18 cellular contexts compared by ENCODE assay signal in genomic region chr2:120460511-120460910, GRCh38.
DNase-seq lines count a peak whose midpoint lies in the region; ATAC-seq and TF ChIP-seq lines count a peak whose summit lies in the region.
"Had no signal": no experiment of that assay in that cellular context is flagged by ENCODE, and none has a peak within 500 bp of the region (broad histone marks: within the 10 kb centered on the region; RNA-seq: fewer than 3 reads in every experiment).

No MANE protein-coding gene starts in this region.

- no peak overlapping the region for H3K4me3 Mint-ChIP-seq in chondrocyte (ENCODE audit: unreplicated experiment)
- H3K4me3 Mint-ChIP-seq in nephron progenitor cell, result no peak overlapping the region
- H3K4me3 Mint-ChIP-seq: CD4-positive, alpha-beta memory T cell had no signal

- peaks cover 30% of the 10 kb centered on the region for H3K9me3 Mint-ChIP-seq in chondrocyte (ENCODE audit: low read depth)
- H3K9me3 Mint-ChIP-seq in nephron progenitor cell, result peaks cover 32% of the 10 kb centered on the region

- H4K20me1 ChIP-seq in osteoblast (ENCODE audit: insufficient read depth, low read length), result no peaks in the 10 kb centered on the region

- WGBS in spleen, 5 donors, result 88 to 92% (median 90%) methylated on average over 8 of the region's 8 CpGs
- WGBS in tibial nerve, 2 donors, result 90 to 91% methylated on average over 8 of the region's 8 CpGs

- TF ChIP-seq CTCF in chondrocyte (IDR thresholded peaks at IDR 0.05), result no peak
- TF ChIP-seq CTCF in lower lobe of right lung (IDR thresholded peaks at IDR 0.05), result no peak
- TF ChIP-seq CTCF in spleen (IDR thresholded peaks at IDR 0.05 in 8 of 11, conservative IDR thresholded peaks at IDR 0.05 in 3 of 11), result no peak
- TF ChIP-seq CTCF in upper lobe of right lung (IDR thresholded peaks at IDR 0.05), result no peak
- TF ChIP-seq CTCF in nephron progenitor cell (IDR thresholded peaks at IDR 0.05), result no peak
- TF ChIP-seq CTCF in osteoblast (IDR thresholded peaks at IDR 0.05; ENCODE audit: extremely low read depth, low read depth, low read length), result no peak
- no peak for TF ChIP-seq CTCF in tibial nerve (IDR thresholded peaks at IDR 0.05)

- no peaks in the 10 kb centered on the region for H3K27me3 ChIP-seq in lower lobe of right lung (ENCODE audit: low read depth)
- H3K27me3 ChIP-seq in spleen (replicated peaks in 1 of 7), result peaks cover 0 to 34% (median 0%) of the 10 kb centered on the region in 7 donors
- no peaks in the 10 kb centered on the region for H3K27me3 ChIP-seq in upper lobe of right lung
- no peaks in the 10 kb centered on the region for H3K27me3 ChIP-seq in osteoblast (ENCODE audit: insufficient read depth, low read length)
- peaks cover 0 to 4% of the 10 kb centered on the region in 2 donors for H3K27me3 ChIP-seq in tibial nerve

- H3K27ac ChIP-seq in lower lobe of right lung (no peak overlapping the region), spleen (no peak overlapping the region), upper lobe of right lung (no peak overlapping the region), osteoblast (ENCODE audit: low read depth, low read length) (no peak overlapping the region), tibial nerve (no peak overlapping the region)
- H3K27ac ChIP-seq: GM23248 had no signal

- H3K36me3 ChIP-seq in lower lobe of right lung, result no peaks in the 10 kb centered on the region
- H3K36me3 ChIP-seq in spleen, result no peaks in the 10 kb centered on the region
- no peaks in the 10 kb centered on the region for H3K36me3 ChIP-seq in upper lobe of right lung
- H3K36me3 ChIP-seq in osteoblast (ENCODE audit: insufficient read depth, low read length), result no peaks in the 10 kb centered on the region
- H3K36me3 ChIP-seq in tibial nerve, result no peaks in the 10 kb centered on the region

- ATAC-seq in lower lobe of right lung, result peak in 1 of 2 donors; percentile 41
- ATAC-seq in upper lobe of right lung, result no peak
- ATAC-seq in HG02852 (IDR thresholded peaks at IDR 0.05; ENCODE audit: unreplicated experiment), result no peak

- H3K4me1 Mint-ChIP-seq in chondrocyte (ENCODE audit: low read depth) (no peaks in the 10 kb centered on the region), nephron progenitor cell (peaks cover under 1% of the 10 kb centered on the region)
- H3K4me1 Mint-ChIP-seq: CD4-positive, alpha-beta memory T cell had no signal

- TF ChIP-seq EP300 in tibial nerve (IDR thresholded peaks at IDR 0.05), result no peak

- H3K4me1 ChIP-seq in lower lobe of right lung, result no peaks in the 10 kb centered on the region
- peaks cover 0 to under 1% (median 0%) of the 10 kb centered on the region in 6 donors for H3K4me1 ChIP-seq in spleen
- no peaks in the 10 kb centered on the region for H3K4me1 ChIP-seq in upper lobe of right lung
- peaks cover 13% of the 10 kb centered on the region for H3K4me1 ChIP-seq in osteoblast (ENCODE audit: insufficient read depth, low read length)
- H3K4me1 ChIP-seq in tibial nerve, result peaks cover 0 to 4% (median 0%) of the 10 kb centered on the region in 4 donors

- no peak overlapping the region for H3K4me2 ChIP-seq in osteoblast (ENCODE audit: insufficient read depth, low read length)

- H3K27me3 Mint-ChIP-seq in chondrocyte (ENCODE audit: low read depth) (peaks cover 6% of the 10 kb centered on the region), nephron progenitor cell (ENCODE audit: low read depth, poor library complexity) (peaks cover 74% of the 10 kb centered on the region)

- H3K4me3 ChIP-seq in lower lobe of right lung, result no peak overlapping the region
- no peak overlapping the region for H3K4me3 ChIP-seq in spleen
- H3K4me3 ChIP-seq in upper lobe of right lung, result no peak overlapping the region
- H3K4me3 ChIP-seq in osteoblast (ENCODE audit: insufficient read depth, low read length), result no peak overlapping the region
- H3K4me3 ChIP-seq in tibial nerve, result no peak overlapping the region
- H3K4me3 ChIP-seq: GM23248 had no signal

- H3K9me3 ChIP-seq in lower lobe of right lung (peaks cover 21% of the 10 kb centered on the region), spleen (peaks cover 0 to 38% (median 31%) of the 10 kb centered on the region in 8 donors), upper lobe of right lung (no peaks in the 10 kb centered on the region), osteoblast (ENCODE audit: low read depth, low read length) (no peaks in the 10 kb centered on the region), tibial nerve (peaks cover 0 to 41% (median 5%) of the 10 kb centered on the region in 4 donors)

- H3K36me3 Mint-ChIP-seq in chondrocyte (ENCODE audit: low read depth), result peaks cover 17% of the 10 kb centered on the region
- peaks cover 11% of the 10 kb centered on the region for H3K36me3 Mint-ChIP-seq in nephron progenitor cell (ENCODE audit: low read depth)

- H3K27ac Mint-ChIP-seq in chondrocyte (ENCODE audit: unreplicated experiment) (no peak overlapping the region), nephron progenitor cell (no peak overlapping the region)

- TF ChIP-seq POLR2A in spleen (IDR thresholded peaks at IDR 0.05) (no peak), tibial nerve (IDR thresholded peaks at IDR 0.05) (no peak)

- DNase-seq in chondrocyte (ENCODE audit: low spot score) (peak; percentile 37), lower lobe of right lung (peak; percentile 26), spleen (peak; percentile 46), upper lobe of right lung (peak; percentile 33), nephron progenitor cell (no peak), osteoblast (ENCODE audit: insufficient read length, low spot score, missing footprints) (no peak), tibial nerve (ENCODE audit: low spot score in 2 of 2) (no peak)
- DNase-seq: C1 segment of cervical spinal cord; Calu3; CD4-positive, alpha-beta memory T cell; COR-L47; DMS53; DMS79 treated with DMSO at 0.1 percent for 48 hours; GF-D8; GM23248; H7; HCEC 1CT had no signal

- no peak overlapping the region for H2AFZ ChIP-seq in osteoblast (ENCODE audit: low read length)
- H2AFZ ChIP-seq: GM23248 had no signal

- H3K79me2 ChIP-seq in osteoblast (ENCODE audit: insufficient read depth, low read length), result no peaks in the 10 kb centered on the region

- intact Hi-C loops in lower lobe of right lung (cut with DNase I) (no loop called here), spleen (cut with DNase I; ENCODE audit: low total_unique reads) (no loop called here), upper lobe of right lung (cut with DNase I) (no loop called here)

Comparison
In these comparisons a context has a peak if more than half of its experiments do, and no peak if none do; other contexts are left out.
1. DNase-seq: peak in chondrocyte (single experiment), lower lobe of right lung (single experiment), spleen (single experiment) and upper lobe of right lung (single experiment); none in nephron progenitor cell (single experiment), osteoblast (single experiment) and tibial nerve (0 of 2).